Comparison of ENCODE assay signal across 29 cellular contexts in the genomic region with DNA sequence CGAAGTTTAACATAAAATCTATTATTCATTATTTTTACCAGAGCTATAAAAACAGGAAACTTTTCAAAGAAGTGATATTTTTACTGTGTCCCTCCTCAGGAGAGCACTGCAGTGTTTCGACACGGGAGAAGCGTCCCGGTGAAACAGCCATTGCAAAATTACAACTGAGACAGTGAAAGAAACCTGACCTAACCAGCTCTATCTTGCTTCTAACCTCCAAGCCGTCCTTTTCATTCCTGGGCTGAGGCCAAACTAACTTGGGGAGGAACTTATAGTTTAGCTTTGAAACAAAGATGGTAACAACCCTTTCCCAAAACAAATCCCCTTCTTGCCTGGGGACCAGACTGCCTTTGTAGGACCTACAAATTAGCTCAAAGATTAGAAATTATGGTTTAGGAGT.
A peak's percentile ranks its signal among the peaks of the same experiment; 100 is the strongest.
DNase-seq lines count a peak whose midpoint lies in the region; ATAC-seq and TF ChIP-seq lines count a peak whose summit lies in the region.
"Had no signal": no experiment of that assay in that cellular context is flagged by ENCODE, and none has a peak within 500 bp of the region (broad histone marks: within the 10 kb centered on the region; RNA-seq: fewer than 3 reads in every experiment).

No MANE protein-coding gene starts in this region.

- no peak for TF ChIP-seq CTCF in osteocyte (IDR thresholded peaks at IDR 0.05)
- TF ChIP-seq CTCF in upper lobe of left lung (IDR thresholded peaks at IDR 0.05), result no peak

- H3K9ac ChIP-seq in HUES6 (ENCODE audit: low read length), result peak overlapping the region; percentile 56
- H3K9ac ChIP-seq: BLaER1 had no signal

- no peaks in the 10 kb centered on the region for H3K27me3 Mint-ChIP-seq in osteocyte (ENCODE audit: unreplicated experiment)
- H3K27me3 Mint-ChIP-seq: memory B cell; stimulated activated naive B cell treated with anti-CD40 and anti-IgM and Interleukin-4, amounts not matched to agents 10 μg/mL and 1 μg/mL and 100 μg/mL, for 72 hours had no signal

- H3K9me3 Mint-ChIP-seq in osteocyte (ENCODE audit: unreplicated experiment), result no peaks in the 10 kb centered on the region

- H3K36me3 ChIP-seq in HUES6 (ENCODE audit: control insufficient read depth, insufficient read depth, low read length), result peaks cover 41% of the 10 kb centered on the region
- peaks cover 0 to 30% (median 11%) of the 10 kb centered on the region in 4 donors for H3K36me3 ChIP-seq in upper lobe of left lung
- H3K36me3 ChIP-seq: adrenal gland, Peyer's patch had no signal

- no peak for TF ChIP-seq POLR2A in upper lobe of left lung (IDR thresholded peaks at IDR 0.05)

- H3K4me3 ChIP-seq in HUES6 (ENCODE audit: low read depth, low read length) (no peak overlapping the region), upper lobe of left lung (no peak overlapping the region)
- H3K4me3 ChIP-seq: adrenal gland, BLaER1, heart left ventricle, Peyer's patch, suprapubic skin had no signal

- peaks cover 4% of the 10 kb centered on the region for H3K36me3 Mint-ChIP-seq in osteocyte (ENCODE audit: unreplicated experiment)

- H3K27ac ChIP-seq in HUES6 (ENCODE audit: low read depth, low read length) (peak overlapping the region; percentile 91; the same call in 1 of the 2 replicates), upper lobe of left lung (no peak overlapping the region)
- H3K27ac ChIP-seq: adrenal gland, BLaER1, heart left ventricle, Peyer's patch, suprapubic skin had no signal

- H3K27me3 ChIP-seq in HUES6 (ENCODE audit: control insufficient read depth, insufficient read depth, low read length) (no peaks in the 10 kb centered on the region), upper lobe of left lung (no peaks in the 10 kb centered on the region)
- H3K27me3 ChIP-seq: adrenal gland, BLaER1, heart left ventricle, Peyer's patch, suprapubic skin had no signal

- peak; percentile 20 for DNase-seq in SKM-1 (lab: John Stamatoyannopoulos, UW; ENCODE audit: unreplicated experiment)
- peak; percentile 40 for DNase-seq in osteocyte (ENCODE audit: extremely low spot score, unreplicated experiment)
- no peak for DNase-seq in NCI-H345 treated with DMSO at 0.1 percent for 48 hours (lab: John Stamatoyannopoulos, UW; ENCODE audit: unreplicated experiment)
- no peak for DNase-seq in upper lobe of left lung
- DNase-seq: activated CD4-positive, alpha-beta T cell treated with anti-CD3 and anti-CD28 coated beads for 48 hours; activated naive CD4-positive, alpha-beta T cell treated with Interleukin-2 at 50 U/mL for 16 hours; activated T-cell treated with anti-CD3 and anti-CD28 coated beads, Interleukin-2, amount 50 U/mL, for 48 hours; adrenal gland; cortex of kidney; DMS79; foreskin fibroblast; GF-D8; GOT3; heart left ventricle; NCI-H1436 treated with DMSO at 0.1 percent for 48 hours; NCI-H510A; nucleus accumbens; Peyer's patch; retina; stimulated activated CD4-positive, alpha-beta T cell treated with anti-CD3 and anti-CD28 coated beads, Interleukin-4, amount 100 ng/mL, for 24 hours; stimulated activated naive B cell treated with anti-CD40 and anti-IgM and Interleukin-4, amounts not matched to agents 10 μg/mL and 1 μg/mL and 100 μg/mL, for 72 hours; T-helper 2 cell had no signal

- WGBS in upper lobe of left lung, 2 donors, result 59 to 65% methylated on average over 6 of the region's 6 CpGs

- H3K9me3 ChIP-seq in HUES6 (ENCODE audit: control insufficient read depth, insufficient read depth, low read depth, low read length), result peaks cover 2% of the 10 kb centered on the region; the same call in 1 of the 2 replicates
- no peaks in the 10 kb centered on the region for H3K9me3 ChIP-seq in upper lobe of left lung
- H3K9me3 ChIP-seq: adrenal gland, BLaER1, heart left ventricle, Peyer's patch, suprapubic skin had no signal

- TF ChIP-seq EP300 in upper lobe of left lung (IDR thresholded peaks at IDR 0.05), result no peak

- ATAC-seq in esophagus mucosa, result peak; percentile 50
- ATAC-seq in HG02938 (IDR thresholded peaks at IDR 0.05; ENCODE audit: unreplicated experiment), result no peak
- ATAC-seq in GM18520 (IDR thresholded peaks at IDR 0.05; ENCODE audit: unreplicated experiment), result no peak
- no peak for ATAC-seq in upper lobe of left lung (ENCODE audit: low FRiP score in 2 of 2)
- ATAC-seq: heart left ventricle; stimulated activated naive B cell treated with anti-CD40 and anti-IgM and Interleukin-4, amounts not matched to agents 10 μg/mL and 1 μg/mL and 100 μg/mL, for 72 hours had no signal

- H3K27ac Mint-ChIP-seq in osteocyte (ENCODE audit: unreplicated experiment), result no peak overlapping the region
- H3K27ac Mint-ChIP-seq: memory B cell; stimulated activated naive B cell treated with anti-CD40 and anti-IgM and Interleukin-4, amounts not matched to agents 10 μg/mL and 1 μg/mL and 100 μg/mL, for 72 hours had no signal

- H3K4me1 ChIP-seq in HUES6 (ENCODE audit: control insufficient read depth, insufficient read depth, low read length), result peaks cover 56% of the 10 kb centered on the region
- no peaks in the 10 kb centered on the region for H3K4me1 ChIP-seq in upper lobe of left lung
- H3K4me1 ChIP-seq: adrenal gland, heart left ventricle, Peyer's patch, suprapubic skin had no signal

- no peak overlapping the region for H3K4me3 Mint-ChIP-seq in osteocyte (ENCODE audit: unreplicated experiment)
- H3K4me3 Mint-ChIP-seq: memory B cell; stimulated activated naive B cell treated with anti-CD40 and anti-IgM and Interleukin-4, amounts not matched to agents 10 μg/mL and 1 μg/mL and 100 μg/mL, for 72 hours had no signal

- peaks cover 27% of the 10 kb centered on the region for H3K4me1 Mint-ChIP-seq in osteocyte (ENCODE audit: unreplicated experiment)
- H3K4me1 Mint-ChIP-seq: memory B cell had no signal

Comparison
In these comparisons a context has a peak if more than half of its experiments do, and no peak if none do; other contexts are left out.
1. DNase-seq: peak in SKM-1 (single experiment) and osteocyte (single experiment); none in NCI-H345 treated with DMSO at 0.1 percent for 48 hours (single experiment) and upper lobe of left lung (0 of 2).